In the genomic region with DNA sequence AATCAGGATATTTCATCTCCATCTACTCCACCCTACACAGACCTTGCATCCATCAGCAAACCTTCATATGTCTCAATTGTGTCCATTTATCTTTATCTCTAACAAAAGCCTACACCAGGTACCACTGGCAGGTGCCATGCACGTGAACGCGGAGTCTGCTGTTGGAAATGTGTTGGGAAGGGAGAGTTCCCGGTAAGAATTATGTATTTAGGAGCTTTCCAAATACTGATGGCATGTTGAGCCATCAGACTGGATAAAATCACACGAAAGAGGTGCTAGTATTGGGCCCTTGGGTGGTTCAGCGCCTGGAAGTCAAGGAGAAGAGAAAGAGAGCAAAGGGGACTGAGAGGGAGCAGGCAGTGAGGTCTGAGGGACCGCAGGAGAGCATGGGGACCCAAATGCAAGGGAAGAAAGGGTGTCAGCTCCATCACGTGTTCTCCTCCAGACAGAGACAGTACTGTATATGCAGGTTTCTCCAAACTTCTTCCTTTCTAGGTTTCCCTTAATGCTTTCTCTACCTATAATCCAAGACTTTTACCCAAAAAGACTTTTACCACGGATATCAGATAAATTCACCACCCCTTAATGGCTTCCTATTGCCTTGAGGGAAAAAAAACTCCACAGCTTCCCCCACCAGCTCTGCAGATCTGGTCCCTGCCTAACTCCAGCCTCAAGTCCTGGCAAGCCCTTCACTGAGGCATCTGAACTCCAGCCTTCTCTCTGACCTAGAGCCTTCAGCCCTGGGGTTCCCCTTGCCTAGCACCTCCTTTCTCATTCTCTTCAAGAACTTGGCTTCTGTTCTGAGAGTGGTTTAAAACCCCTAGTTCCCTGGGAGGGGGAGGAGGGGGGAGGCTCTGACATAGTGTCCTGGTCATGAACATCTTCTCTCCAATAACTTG, we compare ENCODE assay signal across 1 cellular context.
TF ChIP-seq lines count a peak whose summit lies in the region.

No MANE protein-coding gene starts in this region.

TF ChIP-seq in K562, 482 proteins besides CTCF, POLR2A, EP300 and RAD21 (continued from another document):
- TF ChIP-seq BCLAF1 (IDR thresholded peaks at IDR 0.05; ENCODE audit: borderline replicate concordance in 1 of 2, control insufficient read depth in 1 of 2, low read depth in 2 of 2, low read length in 1 of 2): peak in 1 of 2 experiments; percentile 64; a peak in 1 of 4 replicates
- TF ChIP-seq, protein P1, sequence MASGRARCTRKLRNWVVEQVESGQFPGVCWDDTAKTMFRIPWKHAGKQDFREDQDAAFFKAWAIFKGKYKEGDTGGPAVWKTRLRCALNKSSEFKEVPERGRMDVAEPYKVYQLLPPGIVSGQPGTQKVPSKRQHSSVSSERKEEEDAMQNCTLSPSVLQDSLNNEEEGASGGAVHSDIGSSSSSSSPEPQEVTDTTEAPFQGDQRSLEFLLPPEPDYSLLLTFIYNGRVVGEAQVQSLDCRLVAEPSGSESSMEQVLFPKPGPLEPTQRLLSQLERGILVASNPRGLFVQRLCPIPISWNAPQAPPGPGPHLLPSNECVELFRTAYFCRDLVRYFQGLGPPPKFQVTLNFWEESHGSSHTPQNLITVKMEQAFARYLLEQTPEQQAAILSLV (tag; IDR thresholded peaks at IDR 0.05): no peak
- no peak for TF ChIP-seq SP2 (IDR thresholded peaks at IDR 0.05; ENCODE audit: extremely low read depth, low read depth, low read length, poor library complexity, severe bottlenecking)
- no peak for TF ChIP-seq BRD9 (IDR thresholded peaks at IDR 0.05; ENCODE audit: low read depth, partially characterized antibody)
- TF ChIP-seq ARHGAP35 (IDR thresholded peaks at IDR 0.05; ENCODE audit: partially characterized antibody): no peak
- TF ChIP-seq ASH1L (IDR thresholded peaks at IDR 0.05; ENCODE audit: borderline replicate concordance, low read depth, partially characterized antibody): no peak
- TF ChIP-seq KLF1 (tag; IDR thresholded peaks at IDR 0.05): no peak
- TF ChIP-seq VEZF1 (CRISPR knock-in tag; IDR thresholded peaks at IDR 0.05): peak; percentile 23; the same call in 1 of the 2 replicates
- TF ChIP-seq SRSF9 (IDR thresholded peaks at IDR 0.05; ENCODE audit: borderline replicate concordance, low read depth, low read length): no peak
- TF ChIP-seq SP1 (CRISPR knock-in tag; IDR thresholded peaks at IDR 0.05): 0 out of 2 replicates have a peak, but pooled peaks have one; percentile 19
